ENCODE assay signal across 3 cellular contexts in the genomic region with DNA sequence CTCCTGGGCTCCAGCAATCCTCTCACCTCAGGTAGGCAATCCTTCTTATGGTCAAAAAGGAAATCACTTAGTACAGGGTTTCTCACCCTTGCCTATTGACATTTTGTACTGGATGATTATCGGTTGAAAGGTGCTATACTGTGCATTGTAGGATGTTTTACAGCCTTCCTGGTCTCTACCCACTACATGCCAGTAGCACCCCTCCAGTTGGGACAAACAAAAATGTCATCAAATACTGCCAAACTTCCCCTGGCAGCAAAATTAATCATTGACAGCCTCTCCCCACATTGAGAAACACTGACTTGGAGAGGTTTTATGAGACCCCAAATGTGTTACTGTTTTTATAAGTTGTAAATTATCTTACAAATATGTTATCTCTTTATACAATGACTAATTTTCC.
"Had no signal": no experiment of that assay in that cellular context is flagged by ENCODE, and none has a peak within 500 bp of the region (broad histone marks: within the 10 kb centered on the region; RNA-seq: fewer than 3 reads in every experiment).

No MANE protein-coding gene starts in this region.

- H3K4me3 ChIP-seq: GM23338 had no signal

- H3K4me2 ChIP-seq: GM23338 had no signal

- ATAC-seq: GM23338 had no signal

- DNase-seq: H9, HCEC 1CT had no signal
